In the genomic region with DNA sequence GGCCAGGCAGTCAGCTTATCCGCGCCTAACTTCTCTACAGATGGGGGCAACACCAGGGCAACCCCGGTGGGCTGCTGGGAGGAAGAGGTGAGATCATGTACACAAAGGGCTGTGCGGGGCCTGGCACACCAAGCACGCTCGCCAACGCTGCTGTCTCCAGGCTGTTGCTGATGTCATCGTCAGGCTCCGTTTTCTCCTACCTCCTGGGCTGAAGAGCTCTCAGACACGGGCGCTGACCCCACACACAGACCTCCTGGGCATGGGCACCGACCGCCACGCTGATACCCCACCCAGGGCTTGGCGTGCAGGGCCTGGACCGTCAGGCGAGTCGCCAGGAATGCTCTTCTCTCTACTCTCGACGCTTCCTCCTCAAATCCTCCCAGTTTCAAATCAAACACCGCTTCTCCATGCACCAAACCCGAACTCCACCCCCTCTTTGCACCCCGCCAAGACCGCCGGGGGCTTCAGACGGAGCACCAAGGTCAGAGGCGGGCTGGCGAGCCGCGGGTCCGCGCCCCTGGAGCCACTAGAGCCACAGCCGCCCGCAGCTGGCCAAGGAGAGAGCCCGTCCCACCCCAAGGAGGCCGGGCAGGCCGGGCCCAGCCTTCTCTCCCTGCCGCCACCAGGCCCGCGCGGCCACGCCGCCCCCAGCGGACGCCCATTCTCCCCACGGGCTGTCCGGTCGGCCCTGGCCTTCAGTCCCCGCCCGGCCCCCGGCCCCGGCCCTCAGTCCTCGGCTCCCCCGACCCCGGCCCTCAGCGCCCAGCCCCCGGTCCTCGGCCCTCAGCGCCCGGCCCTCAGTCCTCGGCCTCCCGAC, we compare ENCODE assay signal across 1 cellular context.
TF ChIP-seq lines count a peak whose summit lies in the region.

No MANE protein-coding gene starts in this region.

TF ChIP-seq in HEK293, 187 proteins besides CTCF, POLR2A, EP300 and RAD21 (continued from another document):
- TF ChIP-seq ZNF518A (tag by site-specific recombination; conservative IDR thresholded peaks at IDR 0.05; ENCODE audit: low read depth) (no peak), ZNF514 (tag by site-specific recombination; IDR thresholded peaks at IDR 0.05) (no peak), ZNF248 (tag by site-specific recombination; IDR thresholded peaks at IDR 0.05) (no peak), REST (tag by site-specific recombination; IDR thresholded peaks at IDR 0.05) (peak; percentile 58; the same call in 1 of the 2 replicates), SP7 (tag by site-specific recombination; IDR thresholded peaks at IDR 0.05) (0 out of 2 replicates have a peak, but pooled peaks have one; percentile 40), ZNF501 (tag by site-specific recombination; IDR thresholded peaks at IDR 0.05) (no peak), ZNF610 (tag by site-specific recombination; IDR thresholded peaks at IDR 0.05; ENCODE audit: borderline replicate concordance) (no peak), ZNF670 (tag by site-specific recombination; IDR thresholded peaks at IDR 0.05; ENCODE audit: low read depth) (no peak), YY1 (tag by site-specific recombination; IDR thresholded peaks at IDR 0.05) (no peak), ZNF530 (tag by site-specific recombination; IDR thresholded peaks at IDR 0.05; ENCODE audit: low read depth) (no peak), ZNF416 (tag by site-specific recombination; IDR thresholded peaks at IDR 0.05) (no peak), KLF16 (tag by site-specific recombination; IDR thresholded peaks at IDR 0.05) (0 out of 2 replicates have a peak, but pooled peaks have one; percentile 44), ZNF391 (tag by site-specific recombination; IDR thresholded peaks at IDR 0.05; ENCODE audit: borderline replicate concordance, low read depth) (peak; percentile 84; the same call in 1 of the 2 replicates), ZNF658 (tag by site-specific recombination; IDR thresholded peaks at IDR 0.05) (no peak), ZBTB20 (tag by site-specific recombination; IDR thresholded peaks at IDR 0.05) (no peak), ZNF548 (tag by site-specific recombination; IDR thresholded peaks at IDR 0.05) (no peak), ZNF585B (tag by site-specific recombination; IDR thresholded peaks at IDR 0.05) (no peak), ZNF510 (tag by site-specific recombination; IDR thresholded peaks at IDR 0.05; ENCODE audit: insufficient replicate concordance) (no peak), SP3 (tag by site-specific recombination; IDR thresholded peaks at IDR 0.05) (0 out of 2 replicates have a peak, but pooled peaks have one; percentile 10), SETDB1 (IDR thresholded peaks at IDR 0.05; ENCODE audit: insufficient read length, low read length) (no peak), ZNF626 (tag by site-specific recombination; IDR thresholded peaks at IDR 0.05) (no peak), ZNF404 (tag by site-specific recombination; IDR thresholded peaks at IDR 0.05) (no peak), ZBTB21 (tag by site-specific recombination; IDR thresholded peaks at IDR 0.05) (no peak), ZNF629 (tag by site-specific recombination; IDR thresholded peaks at IDR 0.05) (peak; percentile 81), GLIS1 (tag by site-specific recombination; IDR thresholded peaks at IDR 0.05) (peak; percentile 100), ZNF654 (tag by site-specific recombination; IDR thresholded peaks at IDR 0.05; ENCODE audit: low read depth) (no peak), ZNF600 (tag by site-specific recombination; IDR thresholded peaks at IDR 0.05) (peak; percentile 54; the same call in 1 of the 2 replicates), SP2 (tag by site-specific recombination; IDR thresholded peaks at IDR 0.05) (peak; percentile 64), ZNF624 (tag by site-specific recombination; IDR thresholded peaks at IDR 0.05) (no peak)
- TF ChIP-seq, protein P1, sequence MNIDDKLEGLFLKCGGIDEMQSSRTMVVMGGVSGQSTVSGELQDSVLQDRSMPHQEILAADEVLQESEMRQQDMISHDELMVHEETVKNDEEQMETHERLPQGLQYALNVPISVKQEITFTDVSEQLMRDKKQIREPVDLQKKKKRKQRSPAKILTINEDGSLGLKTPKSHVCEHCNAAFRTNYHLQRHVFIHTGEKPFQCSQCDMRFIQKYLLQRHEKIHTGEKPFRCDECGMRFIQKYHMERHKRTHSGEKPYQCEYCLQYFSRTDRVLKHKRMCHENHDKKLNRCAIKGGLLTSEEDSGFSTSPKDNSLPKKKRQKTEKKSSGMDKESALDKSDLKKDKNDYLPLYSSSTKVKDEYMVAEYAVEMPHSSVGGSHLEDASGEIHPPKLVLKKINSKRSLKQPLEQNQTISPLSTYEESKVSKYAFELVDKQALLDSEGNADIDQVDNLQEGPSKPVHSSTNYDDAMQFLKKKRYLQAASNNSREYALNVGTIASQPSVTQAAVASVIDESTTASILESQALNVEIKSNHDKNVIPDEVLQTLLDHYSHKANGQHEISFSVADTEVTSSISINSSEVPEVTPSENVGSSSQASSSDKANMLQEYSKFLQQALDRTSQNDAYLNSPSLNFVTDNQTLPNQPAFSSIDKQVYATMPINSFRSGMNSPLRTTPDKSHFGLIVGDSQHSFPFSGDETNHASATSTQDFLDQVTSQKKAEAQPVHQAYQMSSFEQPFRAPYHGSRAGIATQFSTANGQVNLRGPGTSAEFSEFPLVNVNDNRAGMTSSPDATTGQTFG (tag by site-specific recombination; IDR thresholded peaks at IDR 0.05; ENCODE audit: borderline replicate concordance), result no peak
- TF ChIP-seq, protein P2, sequence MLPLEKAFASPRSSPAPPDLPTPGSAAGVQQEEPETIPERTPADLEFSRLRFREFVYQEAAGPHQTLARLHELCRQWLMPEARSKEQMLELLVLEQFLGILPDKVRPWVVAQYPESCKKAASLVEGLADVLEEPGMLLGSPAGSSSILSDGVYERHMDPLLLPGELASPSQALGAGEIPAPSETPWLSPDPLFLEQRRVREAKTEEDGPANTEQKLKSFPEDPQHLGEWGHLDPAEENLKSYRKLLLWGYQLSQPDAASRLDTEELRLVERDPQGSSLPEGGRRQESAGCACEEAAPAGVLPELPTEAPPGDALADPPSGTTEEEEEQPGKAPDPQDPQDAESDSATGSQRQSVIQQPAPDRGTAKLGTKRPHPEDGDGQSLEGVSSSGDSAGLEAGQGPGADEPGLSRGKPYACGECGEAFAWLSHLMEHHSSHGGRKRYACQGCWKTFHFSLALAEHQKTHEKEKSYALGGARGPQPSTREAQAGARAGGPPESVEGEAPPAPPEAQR (tag by site-specific recombination; IDR thresholded peaks at IDR 0.05), result 0 out of 2 replicates have a peak, but pooled peaks have one; percentile 39
